ENCODE assay signal across 9 cellular contexts in genomic region chr19:48490980-48491792, GRCh38. TPM values are rescaled to one million over a fixed set of nuclear protein-coding genes. Genes with fewer than 3 reads are reported as not detected.
DNase-seq lines count a peak whose midpoint lies in the region; ATAC-seq and TF ChIP-seq lines count a peak whose summit lies in the region.
"Had no signal": no experiment of that assay in that cellular context is flagged by ENCODE, and none has a peak within 500 bp of the region (broad histone marks: within the 10 kb centered on the region; RNA-seq: fewer than 3 reads in every experiment).

No MANE protein-coding gene starts in this region.

- H3K27ac ChIP-seq in dorsolateral prefrontal cortex, result peak overlapping the region in 1 of 59 donors; percentile 10
- no peak overlapping the region for H3K27ac ChIP-seq in lower lobe of right lung
- H3K27ac ChIP-seq: uterus had no signal

- peaks cover 50% of the 10 kb centered on the region for H3K4me1 ChIP-seq in lower lobe of right lung

- no peak for ATAC-seq in stimulated activated naive CD8-positive, alpha-beta T cell treated with anti-CD3 and anti-CD28 coated beads, Interleukin-15, Interleukin-2, amounts not matched to agents 100 U/mL and 50 U/mL, for 24 hours
- ATAC-seq in HG02588 (IDR thresholded peaks at IDR 0.05; ENCODE audit: unreplicated experiment), result no peak
- ATAC-seq in lower lobe of right lung, result no peak

- H3K4me3 ChIP-seq in dorsolateral prefrontal cortex (no peak overlapping the region), lower lobe of right lung (no peak overlapping the region)

- TF ChIP-seq CTCF in GM13976 (IDR thresholded peaks at IDR 0.05; ENCODE audit: borderline replicate concordance, control extremely low read depth, extremely low read depth, insufficient read depth, missing control alignments) (no peak), dorsolateral prefrontal cortex (IDR thresholded peaks at IDR 0.05 in 54 of 56, conservative IDR thresholded peaks at IDR 0.05 in 2 of 56; ENCODE audit: low read depth in 1 of 56, partially characterized antibody in 56 of 56) (no peak), lower lobe of right lung (IDR thresholded peaks at IDR 0.05) (no peak)

- in situ Hi-C loops in GM13976 (cut with MboI; ENCODE audit: low sequenced_read_pairs, unreplicated experiment), result no loop called here

- intact Hi-C loops in dorsolateral prefrontal cortex (cut with DNase I), result loop anchor here in 1 of 2 donors (5.0 kb wide), 1 partner anchor 91 kb away; no protein-coding TSS in a partner anchor
- intact Hi-C loops in lower lobe of right lung (cut with DNase I), result no loop called here

- H3K9me3 ChIP-seq in lower lobe of right lung, result no peaks in the 10 kb centered on the region
- H3K9me3 ChIP-seq: uterus had no signal

- no peaks in the 10 kb centered on the region for H3K36me3 ChIP-seq in lower lobe of right lung
- H3K36me3 ChIP-seq: uterus had no signal

- peak; percentile 96 for DNase-seq in GM13976 (ENCODE audit: low spot score)
- DNase-seq in NCI-H2196 (lab: John Stamatoyannopoulos, UW; ENCODE audit: unreplicated experiment), result peak; percentile 65
- peak; percentile 43 for DNase-seq in activated T-cell treated with anti-CD3 and anti-CD28 coated beads for 48 hours (ENCODE audit: low read depth)
- peak; percentile 61 for DNase-seq in hepatic stellate cell (ENCODE audit: low spot score)
- peak; percentile 67 for DNase-seq in stimulated activated naive CD8-positive, alpha-beta T cell treated with anti-CD3 and anti-CD28 coated beads, Interleukin-15, Interleukin-2, amounts not matched to agents 100 U/mL and 50 U/mL, for 24 hours
- no peak for DNase-seq in dorsolateral prefrontal cortex
- no peak for DNase-seq in lower lobe of right lung

- H3K27me3 ChIP-seq in dorsolateral prefrontal cortex (no peaks in the 10 kb centered on the region), lower lobe of right lung (ENCODE audit: low read depth) (peaks cover 5% of the 10 kb centered on the region)
- H3K27me3 ChIP-seq: uterus had no signal

RNA-seq across cellular contexts. Expression of gene LMTK3, which starts 20.4 kb away (rescaled TPM):
- 100 to 1,000 TPM in 62 of 120 experiments, 10 to 100 TPM in 58; 47.3 to 143 (median 101) TPM for total RNA-seq in dorsolateral prefrontal cortex
- 7.1 TPM for total RNA-seq in lower lobe of right lung

RNA-seq across cellular contexts. Expression of gene CYTH2, which starts 22.0 kb away (rescaled TPM):
- 10 to 100 TPM; 40.0 to 85.5 (median 64.9) TPM for total RNA-seq in dorsolateral prefrontal cortex
- total RNA-seq in lower lobe of right lung, result 75.2 TPM

RNA-seq across cellular contexts. Expression of gene KCNJ14, which starts 35.8 kb away (rescaled TPM):
- 1 to 10 TPM; 1.2 to 5.3 (median 2.1) TPM for total RNA-seq in dorsolateral prefrontal cortex
- total RNA-seq in lower lobe of right lung, result 0.71 TPM

RNA-seq across cellular contexts. Expression of gene GRWD1, which starts 45.4 kb away (rescaled TPM):
- total RNA-seq in dorsolateral prefrontal cortex, result 10 to 100 TPM; 14.2 to 29.9 (median 20.2) TPM
- 25.8 TPM for total RNA-seq in lower lobe of right lung

Comparison
In these comparisons a context has a peak if more than half of its experiments do, and no peak if none do; other contexts are left out.
1. DNase-seq: peak in GM13976 (single experiment), NCI-H2196 (single experiment), activated T-cell treated with anti-CD3 and anti-CD28 coated beads for 48 hours (single experiment), hepatic stellate cell (single experiment) and stimulated activated naive CD8-positive, alpha-beta T cell treated with anti-CD3 and anti-CD28 coated beads, Interleukin-15, Interleukin-2, amounts not matched to agents 100 U/mL and 50 U/mL, for 24 hours (single experiment); none in dorsolateral prefrontal cortex (0 of 10) and lower lobe of right lung (single experiment).